Comparison of ENCODE assay signal across 14 cellular contexts in the genomic region with DNA sequence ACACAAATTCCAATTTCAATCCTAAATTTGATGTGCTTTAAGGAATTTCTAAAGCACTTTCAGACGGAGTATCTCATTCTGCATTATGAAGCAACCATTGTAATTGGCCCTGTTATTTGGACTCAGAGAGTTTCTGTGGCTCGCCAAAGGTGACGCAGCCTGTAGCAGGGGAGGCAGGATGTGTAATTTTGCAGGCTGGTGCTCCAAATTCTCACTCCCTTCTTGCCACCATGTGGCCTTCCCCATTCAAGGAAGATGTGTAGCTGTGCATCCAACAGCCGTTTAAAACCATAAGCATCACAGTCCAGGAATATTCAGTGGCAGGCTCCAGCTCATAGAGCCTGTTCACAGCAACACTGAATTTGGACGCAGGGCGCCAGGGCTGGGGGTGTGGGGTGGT. TPM values are rescaled to one million over a fixed set of nuclear protein-coding genes. Genes with fewer than 3 reads are reported as not detected.
A peak's percentile ranks its signal among the peaks of the same experiment; 100 is the strongest.
DNase-seq lines count a peak whose midpoint lies in the region; ATAC-seq and TF ChIP-seq lines count a peak whose summit lies in the region.
"Had no signal": no experiment of that assay in that cellular context is flagged by ENCODE, and none has a peak within 500 bp of the region (broad histone marks: within the 10 kb centered on the region; RNA-seq: fewer than 3 reads in every experiment).

No MANE protein-coding gene starts in this region.

- ATAC-seq in activated CD8-positive, alpha-beta memory T cell treated with anti-CD3 and anti-CD28 coated beads, Interleukin-2, amount 10 ng/mL, durations not matched to agents 7 days and 5 days = no peak
- no peak for ATAC-seq in natural killer cell treated with Interleukin-12 subunit alpha and Interleukin-12 subunit beta and Interleukin-15 and Interleukin-18, amount 100 ng/mL, for 72 hours
- ATAC-seq in upper lobe of right lung (no peak), GM18502 (IDR thresholded peaks at IDR 0.05; ENCODE audit: poor library complexity, unreplicated experiment) (no peak), GM21390 (IDR thresholded peaks at IDR 0.05; ENCODE audit: unreplicated experiment) (no peak)
- ATAC-seq: activated T-cell treated with anti-CD3 and anti-CD28 coated beads, Interleukin-2, amount 50 U/mL, for 4 hours had no signal

- H3K27ac ChIP-seq in cingulate gyrus (ENCODE audit: low read depth, low read length) (peak overlapping the region; percentile 63), upper lobe of right lung (peak overlapping the region; percentile 53)
- H3K27ac ChIP-seq: SK-N-MC had no signal

- TF ChIP-seq CTCF in upper lobe of right lung (IDR thresholded peaks at IDR 0.05) (no peak), GM10248 (IDR thresholded peaks at IDR 0.05; ENCODE audit: control extremely low read depth, extremely low read depth, low read depth, missing control alignments) (no peak)

- no peaks in the 10 kb centered on the region for H3K9me3 ChIP-seq in upper lobe of right lung

- CTCF ChIA-PET in activated CD8-positive, alpha-beta memory T cell treated with anti-CD3 and anti-CD28 coated beads, Interleukin-2, amount 10 ng/mL, durations not matched to agents 7 days and 5 days (lab: Charles Lee) = no interaction called here
- CTCF ChIA-PET in GM10248 (lab: Yijun Ruan, JAX) = interaction anchor here (1.1 kb wide), 1 partner anchor 13 kb away, joined by 3 read pairs; no protein-coding TSS in a partner anchor

- intact Hi-C loops in upper lobe of right lung (cut with DNase I) = no loop called here

- no peak overlapping the region for H3K4me3 Mint-ChIP-seq in activated CD8-positive, alpha-beta memory T cell treated with anti-CD3 and anti-CD28 coated beads, Interleukin-2, amount 10 ng/mL, durations not matched to agents 7 days and 5 days
- peak overlapping the region; percentile 90 for H3K4me3 Mint-ChIP-seq in natural killer cell treated with Interleukin-12 subunit alpha and Interleukin-12 subunit beta and Interleukin-15 and Interleukin-18, amount 100 ng/mL, for 72 hours
- H3K4me3 Mint-ChIP-seq: activated T-cell treated with anti-CD3 and anti-CD28 coated beads, Interleukin-2, amount 50 U/mL, for 4 hours; naive B cell had no signal

- H3K27me3 ChIP-seq in upper lobe of right lung = no peaks in the 10 kb centered on the region

- H3K4me1 Mint-ChIP-seq in activated CD8-positive, alpha-beta memory T cell treated with anti-CD3 and anti-CD28 coated beads, Interleukin-2, amount 10 ng/mL, durations not matched to agents 7 days and 5 days = peaks cover 56% of the 10 kb centered on the region
- H3K4me1 Mint-ChIP-seq in natural killer cell treated with Interleukin-12 subunit alpha and Interleukin-12 subunit beta and Interleukin-15 and Interleukin-18, amount 100 ng/mL, for 72 hours (ENCODE audit: low read depth in 2 of 2) = peaks cover 44 to 71% of the 10 kb centered on the region in 2 donors

- peaks cover 8% of the 10 kb centered on the region for H3K36me3 ChIP-seq in upper lobe of right lung

- H3K9me3 Mint-ChIP-seq in activated CD8-positive, alpha-beta memory T cell treated with anti-CD3 and anti-CD28 coated beads, Interleukin-2, amount 10 ng/mL, durations not matched to agents 7 days and 5 days (ENCODE audit: low read depth) = peaks cover 4% of the 10 kb centered on the region
- no peaks in the 10 kb centered on the region for H3K9me3 Mint-ChIP-seq in natural killer cell treated with Interleukin-12 subunit alpha and Interleukin-12 subunit beta and Interleukin-15 and Interleukin-18, amount 100 ng/mL, for 72 hours
- H3K9me3 Mint-ChIP-seq: activated T-cell treated with anti-CD3 and anti-CD28 coated beads, Interleukin-2, amount 50 U/mL, for 4 hours had no signal

- H3K4me3 ChIP-seq in upper lobe of right lung = no peak overlapping the region
- H3K4me3 ChIP-seq: SK-N-MC had no signal

- no peaks in the 10 kb centered on the region for H3K27me3 Mint-ChIP-seq in activated CD8-positive, alpha-beta memory T cell treated with anti-CD3 and anti-CD28 coated beads, Interleukin-2, amount 10 ng/mL, durations not matched to agents 7 days and 5 days
- peaks cover 0 to 4% of the 10 kb centered on the region in 2 donors for H3K27me3 Mint-ChIP-seq in natural killer cell treated with Interleukin-12 subunit alpha and Interleukin-12 subunit beta and Interleukin-15 and Interleukin-18, amount 100 ng/mL, for 72 hours
- H3K27me3 Mint-ChIP-seq: naive B cell had no signal

- DNase-seq in activated CD8-positive, alpha-beta memory T cell treated with anti-CD3 and anti-CD28 coated beads, Interleukin-2, amount 10 ng/mL, durations not matched to agents 7 days and 5 days = no peak
- no peak for DNase-seq in activated CD8-positive, alpha-beta memory T cell treated with anti-CD3 and anti-CD28 coated beads, Interleukin-2, amount 50 U/mL, for 4 hours
- DNase-seq in natural killer cell treated with Interleukin-12 subunit alpha and Interleukin-12 subunit beta and Interleukin-15 and Interleukin-18, amount 100 ng/mL, for 72 hours (ENCODE audit: low spot score) = no peak
- DNase-seq in upper lobe of right lung (no peak), GM10248 (ENCODE audit: extremely low spot score) (no peak)
- DNase-seq: activated T-cell treated with anti-CD3 and anti-CD28 coated beads, Interleukin-2, amount 50 U/mL, for 4 hours; amniotic stem cell; left cardiac atrium; naive B cell; NK-92 treated with Interleukin-12 subunit alpha and Interleukin-12 subunit beta, amount 100 ng/mL, for 24 hours had no signal

- POLR2A ChIA-PET in GM10248 (lab: Yijun Ruan, JAX) = no interaction called here

- peaks cover 31% of the 10 kb centered on the region for H3K4me1 ChIP-seq in upper lobe of right lung

- peaks cover 12% of the 10 kb centered on the region for H3K36me3 Mint-ChIP-seq in activated CD8-positive, alpha-beta memory T cell treated with anti-CD3 and anti-CD28 coated beads, Interleukin-2, amount 10 ng/mL, durations not matched to agents 7 days and 5 days
- H3K36me3 Mint-ChIP-seq in natural killer cell treated with Interleukin-12 subunit alpha and Interleukin-12 subunit beta and Interleukin-15 and Interleukin-18, amount 100 ng/mL, for 72 hours = peaks cover 13% of the 10 kb centered on the region

- H3K27ac Mint-ChIP-seq in activated CD8-positive, alpha-beta memory T cell treated with anti-CD3 and anti-CD28 coated beads, Interleukin-2, amount 10 ng/mL, durations not matched to agents 7 days and 5 days = peak overlapping the region; percentile 44
- peak overlapping the region in 1 of 2 donors; percentile 76 for H3K27ac Mint-ChIP-seq in natural killer cell treated with Interleukin-12 subunit alpha and Interleukin-12 subunit beta and Interleukin-15 and Interleukin-18, amount 100 ng/mL, for 72 hours
- H3K27ac Mint-ChIP-seq: naive B cell had no signal

RNA-seq across cellular contexts. Expression of a gene that starts 45.8 kb away (rescaled TPM):
- total RNA-seq in activated CD8-positive, alpha-beta memory T cell treated with anti-CD3 and anti-CD28 coated beads, Interleukin-2, amount 10 ng/mL, durations not matched to agents 7 days and 5 days = 1 to 10 TPM; 3.1 to 4.1 TPM
- 10 to 100 TPM in 1 of 2 donors, 1 to 10 TPM in 1; 7.6 to 12.1 TPM for total RNA-seq in natural killer cell treated with Interleukin-12 subunit alpha and Interleukin-12 subunit beta and Interleukin-15 and Interleukin-18, amount 100 ng/mL, for 72 hours
- 16.6 TPM for total RNA-seq in upper lobe of right lung
